Comparison of ENCODE assay signal across 1 cellular context in genomic region chr6:45447005-45447404, GRCh38.
TF ChIP-seq lines count a peak whose summit lies in the region.

No MANE protein-coding gene starts in this region.

TF ChIP-seq in IMR-90, 13 proteins besides CTCF, POLR2A, EP300 and RAD21:
- no peak for TF ChIP-seq SMC3 (IDR thresholded peaks at IDR 0.05; ENCODE audit: low read depth, low read length)
- no peak for TF ChIP-seq FOS (IDR thresholded peaks at IDR 0.05; ENCODE audit: low read depth, low read length)
- TF ChIP-seq MXI1 (IDR thresholded peaks at IDR 0.05; ENCODE audit: borderline replicate concordance, low read depth, low read length) = no peak
- TF ChIP-seq RFX5 (IDR thresholded peaks at IDR 0.05; ENCODE audit: low read depth, low read length) = no peak
- no peak for TF ChIP-seq CEBPB (IDR thresholded peaks at IDR 0.05; ENCODE audit: low read depth, low read length)
- TF ChIP-seq BHLHE40 (IDR thresholded peaks at IDR 0.05; ENCODE audit: low read depth, low read length) = no peak
- TF ChIP-seq NFE2L2 (IDR thresholded peaks at IDR 0.05; ENCODE audit: low read depth, low read length) = no peak
- TF ChIP-seq CHD1 (IDR thresholded peaks at IDR 0.05; ENCODE audit: low read depth, low read length) = no peak
- TF ChIP-seq MAZ (IDR thresholded peaks at IDR 0.05; ENCODE audit: borderline replicate concordance, low read depth, low read length) = no peak
- TF ChIP-seq RCOR1 (IDR thresholded peaks at IDR 0.05; ENCODE audit: insufficient replicate concordance, low read length) = no peak
- no peak for TF ChIP-seq USF2 (IDR thresholded peaks at IDR 0.05; ENCODE audit: low read depth, low read length)
- no peak for TF ChIP-seq MAFK (IDR thresholded peaks at IDR 0.05; ENCODE audit: low read depth, low read length)
- TF ChIP-seq, protein P1, sequence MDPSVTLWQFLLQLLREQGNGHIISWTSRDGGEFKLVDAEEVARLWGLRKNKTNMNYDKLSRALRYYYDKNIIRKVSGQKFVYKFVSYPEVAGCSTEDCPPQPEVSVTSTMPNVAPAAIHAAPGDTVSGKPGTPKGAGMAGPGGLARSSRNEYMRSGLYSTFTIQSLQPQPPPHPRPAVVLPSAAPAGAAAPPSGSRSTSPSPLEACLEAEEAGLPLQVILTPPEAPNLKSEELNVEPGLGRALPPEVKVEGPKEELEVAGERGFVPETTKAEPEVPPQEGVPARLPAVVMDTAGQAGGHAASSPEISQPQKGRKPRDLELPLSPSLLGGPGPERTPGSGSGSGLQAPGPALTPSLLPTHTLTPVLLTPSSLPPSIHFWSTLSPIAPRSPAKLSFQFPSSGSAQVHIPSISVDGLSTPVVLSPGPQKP (IDR thresholded peaks at IDR 0.05; ENCODE audit: borderline replicate concordance, low read depth, low read length) = no peak
